ENCODE assay signal across 11 cellular contexts in genomic region chr9:110129460-110129859, GRCh38.
A peak's percentile ranks its signal among the peaks of the same experiment; 100 is the strongest.
DNase-seq lines count a peak whose midpoint lies in the region; ATAC-seq, FAIRE-seq and TF ChIP-seq lines count a peak whose summit lies in the region.
"Had no signal": no experiment of that assay in that cellular context is flagged by ENCODE, and none has a peak within 500 bp of the region (broad histone marks: within the 10 kb centered on the region; RNA-seq: fewer than 3 reads in every experiment).

No MANE protein-coding gene starts in this region.

- no peak for FAIRE-seq in endothelial cell of umbilical vein (lab: Jason Lieb, UNC)

- DNase-seq in endothelial cell of umbilical vein (ENCODE audit: low read depth, low spot score) (no peak), tibial artery (no peak), H7 (no peak)
- no peak for DNase-seq in activated T-helper 2 cell treated with anti-CD3 and anti-CD28 coated beads, Interferon-gamma antibody, Interleukin-2, Interleukin-4, amounts not matched to agents 10 μg/mL and 5 μg/mL and 100 μg/mL, durations not matched to agents 14 hours and 24 hours and 36 hours (ENCODE audit: low spot score)
- DNase-seq in activated T-helper 1 cell treated with anti-CD3 and anti-CD28 coated beads, Interleukin-12 subunit alpha, Interleukin-12 subunit beta, Interleukin-2, Interleukin-4 antibody, amounts not matched to agents 30 ng/mL and 10 ng/mL and 1 ng/mL, durations not matched to agents 14 hours and 24 hours and 36 hours (ENCODE audit: low spot score) = no peak
- DNase-seq: DMS79 treated with DMSO at 0.1 percent for 48 hours; NCI-H1417 treated with DMSO at 0.1 percent for 48 hours; stimulated activated naive CD8-positive, alpha-beta T cell treated with anti-CD3 and anti-CD28 coated beads, Interleukin-15, Interleukin-2, amounts not matched to agents 100 U/mL and 50 U/mL, for 24 hours had no signal

- no peak for TF ChIP-seq CTCF in endothelial cell of umbilical vein (IDR thresholded peaks at IDR 0.05; ENCODE audit: extremely low read depth in 1 of 2, insufficient read depth in 1 of 2, low read depth in 1 of 2, low read length in 2 of 2)
- TF ChIP-seq CTCF in tibial artery (IDR thresholded peaks at IDR 0.05) = no peak

- no peak overlapping the region for H2AFZ ChIP-seq in endothelial cell of umbilical vein (ENCODE audit: low read depth, low read length)

- H3K4me1 ChIP-seq in endothelial cell of umbilical vein (ENCODE audit: control insufficient read depth, extremely low read depth, insufficient read depth, low read length) (peaks cover 80% of the 10 kb centered on the region), tibial artery (peaks cover 0 to 97% (median 72%) of the 10 kb centered on the region in 4 donors)

- peaks cover 4% of the 10 kb centered on the region for H4K20me1 ChIP-seq in endothelial cell of umbilical vein (replicated peaks; ENCODE audit: control insufficient read depth, extremely low read depth, insufficient read depth, low read length)

- H3K27me3 Mint-ChIP-seq in activated T-helper 2 cell treated with anti-CD3 and anti-CD28 coated beads, Interferon-gamma antibody, Interleukin-2, Interleukin-4, amounts not matched to agents 10 μg/mL and 5 μg/mL and 100 μg/mL, durations not matched to agents 14 hours and 24 hours and 36 hours (ENCODE audit: low read depth) = no peaks in the 10 kb centered on the region
- no peaks in the 10 kb centered on the region for H3K27me3 Mint-ChIP-seq in activated T-helper 1 cell treated with anti-CD3 and anti-CD28 coated beads, Interleukin-12 subunit alpha, Interleukin-12 subunit beta, Interleukin-2, Interleukin-4 antibody, amounts not matched to agents 30 ng/mL and 10 ng/mL and 1 ng/mL, durations not matched to agents 14 hours and 24 hours and 36 hours (ENCODE audit: insufficient read depth)

- no peaks in the 10 kb centered on the region for H3K9me3 Mint-ChIP-seq in activated T-helper 2 cell treated with anti-CD3 and anti-CD28 coated beads, Interferon-gamma antibody, Interleukin-2, Interleukin-4, amounts not matched to agents 10 μg/mL and 5 μg/mL and 100 μg/mL, durations not matched to agents 14 hours and 24 hours and 36 hours
- no peaks in the 10 kb centered on the region for H3K9me3 Mint-ChIP-seq in activated T-helper 1 cell treated with anti-CD3 and anti-CD28 coated beads, Interleukin-12 subunit alpha, Interleukin-12 subunit beta, Interleukin-2, Interleukin-4 antibody, amounts not matched to agents 30 ng/mL and 10 ng/mL and 1 ng/mL, durations not matched to agents 14 hours and 24 hours and 36 hours

- H3K27ac ChIP-seq in endothelial cell of umbilical vein (ENCODE audit: insufficient read depth, low read depth, low read length) (peak overlapping the region; percentile 2), tibial artery (peak overlapping the region; percentile 91 to 93)

- H3K9me1 ChIP-seq in endothelial cell of umbilical vein (replicated peaks; ENCODE audit: control insufficient read depth, extremely low read depth, insufficient read depth, low read length) = no peaks in the 10 kb centered on the region

- TF ChIP-seq POLR2A in endothelial cell of umbilical vein (IDR thresholded peaks at IDR 0.05; ENCODE audit: low read depth, low read length) = no peak

- dilution Hi-C loops in endothelial cell of umbilical vein (cut with MboI; ENCODE audit: extremely low pct_ligation_motif_present, low sequenced_read_pairs) = no loop called here

- intact Hi-C loops in endothelial cell of umbilical vein (cut with micrococcal nuclease) (loop anchor here (5.0 kb wide), 1 partner anchor 142 kb away; no protein-coding TSS in a partner anchor), tibial artery (cut with DNase I; ENCODE audit: low total_unique reads) (loop anchor here (10.0 kb wide), 1 partner anchor 1825 kb away; no protein-coding TSS in a partner anchor)
- intact Hi-C loops in activated T-helper 2 cell treated with anti-CD3 and anti-CD28 coated beads, Interferon-gamma antibody, Interleukin-2, Interleukin-4, amounts not matched to agents 10 μg/mL and 5 μg/mL and 100 μg/mL, durations not matched to agents 14 hours and 24 hours and 36 hours (cut with micrococcal nuclease) = no loop called here
- intact Hi-C loops in activated T-helper 1 cell treated with anti-CD3 and anti-CD28 coated beads, Interleukin-12 subunit alpha, Interleukin-12 subunit beta, Interleukin-2, Interleukin-4 antibody, amounts not matched to agents 30 ng/mL and 10 ng/mL and 1 ng/mL, durations not matched to agents 14 hours and 24 hours and 36 hours (cut with micrococcal nuclease) = no loop called here

- POLR2A ChIA-PET in endothelial cell of umbilical vein (lab: Charles Lee) = no interaction called here

- CTCF ChIA-PET in endothelial cell of umbilical vein (lab: Charles Lee) = interaction anchor here (1.2 kb wide), 1 partner anchor 60 kb away, joined by 3 read pairs; no protein-coding TSS in a partner anchor

- no peaks in the 10 kb centered on the region for H3K36me3 ChIP-seq in endothelial cell of umbilical vein (ENCODE audit: control insufficient read depth in 2 of 2, extremely low read depth in 1 of 2, insufficient read depth in 2 of 2, low read length in 2 of 2)
- H3K36me3 ChIP-seq in tibial artery = no peaks in the 10 kb centered on the region
- H3K36me3 ChIP-seq in H7 (replicated peaks; ENCODE audit: control insufficient read depth, insufficient read depth, low read length) = no peaks in the 10 kb centered on the region

- no peak overlapping the region for H3K4me2 ChIP-seq in endothelial cell of umbilical vein (ENCODE audit: insufficient read depth, low read length)

- ATAC-seq in GM21367 (IDR thresholded peaks at IDR 0.05; ENCODE audit: unreplicated experiment) (peak; percentile 12), HG03354 (IDR thresholded peaks at IDR 0.05; ENCODE audit: poor library complexity, severe bottlenecking, unreplicated experiment) (peak; percentile 24)
- ATAC-seq: stimulated activated naive CD8-positive, alpha-beta T cell treated with anti-CD3 and anti-CD28 coated beads, Interleukin-15, Interleukin-2, amounts not matched to agents 100 U/mL and 50 U/mL, for 24 hours had no signal

- H3K36me3 Mint-ChIP-seq in activated T-helper 2 cell treated with anti-CD3 and anti-CD28 coated beads, Interferon-gamma antibody, Interleukin-2, Interleukin-4, amounts not matched to agents 10 μg/mL and 5 μg/mL and 100 μg/mL, durations not matched to agents 14 hours and 24 hours and 36 hours (ENCODE audit: low read depth) = peaks cover 17% of the 10 kb centered on the region
- H3K36me3 Mint-ChIP-seq in activated T-helper 1 cell treated with anti-CD3 and anti-CD28 coated beads, Interleukin-12 subunit alpha, Interleukin-12 subunit beta, Interleukin-2, Interleukin-4 antibody, amounts not matched to agents 30 ng/mL and 10 ng/mL and 1 ng/mL, durations not matched to agents 14 hours and 24 hours and 36 hours (ENCODE audit: low read depth) = peaks cover 12% of the 10 kb centered on the region

- no peak overlapping the region for H3K9ac ChIP-seq in endothelial cell of umbilical vein (replicated peaks; ENCODE audit: extremely low read depth, insufficient read depth, low read length)

- H3K4me3 Mint-ChIP-seq in activated T-helper 2 cell treated with anti-CD3 and anti-CD28 coated beads, Interferon-gamma antibody, Interleukin-2, Interleukin-4, amounts not matched to agents 10 μg/mL and 5 μg/mL and 100 μg/mL, durations not matched to agents 14 hours and 24 hours and 36 hours (ENCODE audit: low read depth) = no peak overlapping the region
- H3K4me3 Mint-ChIP-seq in activated T-helper 1 cell treated with anti-CD3 and anti-CD28 coated beads, Interleukin-12 subunit alpha, Interleukin-12 subunit beta, Interleukin-2, Interleukin-4 antibody, amounts not matched to agents 30 ng/mL and 10 ng/mL and 1 ng/mL, durations not matched to agents 14 hours and 24 hours and 36 hours = no peak overlapping the region

- BruUV-seq in endothelial cell of umbilical vein (replicated peaks; lab: Mats Ljungman, UMichigan) = no TSS peak

- peaks cover 59% of the 10 kb centered on the region for H3K4me1 Mint-ChIP-seq in activated T-helper 2 cell treated with anti-CD3 and anti-CD28 coated beads, Interferon-gamma antibody, Interleukin-2, Interleukin-4, amounts not matched to agents 10 μg/mL and 5 μg/mL and 100 μg/mL, durations not matched to agents 14 hours and 24 hours and 36 hours (ENCODE audit: low read depth)
- peaks cover 45% of the 10 kb centered on the region for H3K4me1 Mint-ChIP-seq in activated T-helper 1 cell treated with anti-CD3 and anti-CD28 coated beads, Interleukin-12 subunit alpha, Interleukin-12 subunit beta, Interleukin-2, Interleukin-4 antibody, amounts not matched to agents 30 ng/mL and 10 ng/mL and 1 ng/mL, durations not matched to agents 14 hours and 24 hours and 36 hours (ENCODE audit: low read depth)

- no peak overlapping the region for H3K27ac Mint-ChIP-seq in activated T-helper 2 cell treated with anti-CD3 and anti-CD28 coated beads, Interferon-gamma antibody, Interleukin-2, Interleukin-4, amounts not matched to agents 10 μg/mL and 5 μg/mL and 100 μg/mL, durations not matched to agents 14 hours and 24 hours and 36 hours
- H3K27ac Mint-ChIP-seq in activated T-helper 1 cell treated with anti-CD3 and anti-CD28 coated beads, Interleukin-12 subunit alpha, Interleukin-12 subunit beta, Interleukin-2, Interleukin-4 antibody, amounts not matched to agents 30 ng/mL and 10 ng/mL and 1 ng/mL, durations not matched to agents 14 hours and 24 hours and 36 hours = no peak overlapping the region

- no peak overlapping the region for H3K4me3 ChIP-seq in endothelial cell of umbilical vein (replicated peaks in 1 of 3; ENCODE audit: insufficient read depth in 1 of 3, low read depth in 1 of 3, low read length in 3 of 3)
- H3K4me3 ChIP-seq in tibial artery = peak overlapping the region in 1 of 2 donors; percentile 49
- H3K4me3 ChIP-seq in H7 (ENCODE audit: insufficient read depth, low read depth, low read length) = no peak overlapping the region
- H3K4me3 ChIP-seq: skin epidermis had no signal

- peaks cover 99% of the 10 kb centered on the region for H3K79me2 ChIP-seq in endothelial cell of umbilical vein (ENCODE audit: control insufficient read depth, insufficient read depth, low read length)

- H3K9me3 ChIP-seq in endothelial cell of umbilical vein (replicated peaks; ENCODE audit: control insufficient read depth, insufficient read depth, low read length) = no peaks in the 10 kb centered on the region
- H3K9me3 ChIP-seq in tibial artery = no peaks in the 10 kb centered on the region

- no peaks in the 10 kb centered on the region for H3K27me3 ChIP-seq in endothelial cell of umbilical vein (ENCODE audit: control insufficient read depth in 2 of 2, insufficient read depth in 2 of 2, low read length in 2 of 2)
- no peaks in the 10 kb centered on the region for H3K27me3 ChIP-seq in tibial artery
- H3K27me3 ChIP-seq in H7 (ENCODE audit: control insufficient read depth, insufficient read depth, low read length) = no peaks in the 10 kb centered on the region

TF ChIP-seq in endothelial cell of umbilical vein, 7 proteins besides CTCF, POLR2A, EP300 and RAD21 (continues in another document):
- TF ChIP-seq FOS (IDR thresholded peaks at IDR 0.05; ENCODE audit: borderline replicate concordance, insufficient read depth, low read length) (no peak), MAX (IDR thresholded peaks at IDR 0.05; ENCODE audit: insufficient read depth, insufficient read length) (no peak), MYC (IDR thresholded peaks at IDR 0.05; ENCODE audit: low read depth, low read length) (no peak)

Comparison
In these comparisons a context has a peak if more than half of its experiments do, and no peak if none do; other contexts are left out.
1. intact Hi-C loops: an anchor here in endothelial cell of umbilical vein (5.0 kb wide) and tibial artery (10.0 kb wide); none called in activated T-helper 2 cell treated with anti-CD3 and anti-CD28 coated beads, Interferon-gamma antibody, Interleukin-2, Interleukin-4, amounts not matched to agents 10 μg/mL and 5 μg/mL and 100 μg/mL, durations not matched to agents 14 hours and 24 hours and 36 hours and activated T-helper 1 cell treated with anti-CD3 and anti-CD28 coated beads, Interleukin-12 subunit alpha, Interleukin-12 subunit beta, Interleukin-2, Interleukin-4 antibody, amounts not matched to agents 30 ng/mL and 10 ng/mL and 1 ng/mL, durations not matched to agents 14 hours and 24 hours and 36 hours.